13 cellular contexts compared by ENCODE assay signal in the genomic region with DNA sequence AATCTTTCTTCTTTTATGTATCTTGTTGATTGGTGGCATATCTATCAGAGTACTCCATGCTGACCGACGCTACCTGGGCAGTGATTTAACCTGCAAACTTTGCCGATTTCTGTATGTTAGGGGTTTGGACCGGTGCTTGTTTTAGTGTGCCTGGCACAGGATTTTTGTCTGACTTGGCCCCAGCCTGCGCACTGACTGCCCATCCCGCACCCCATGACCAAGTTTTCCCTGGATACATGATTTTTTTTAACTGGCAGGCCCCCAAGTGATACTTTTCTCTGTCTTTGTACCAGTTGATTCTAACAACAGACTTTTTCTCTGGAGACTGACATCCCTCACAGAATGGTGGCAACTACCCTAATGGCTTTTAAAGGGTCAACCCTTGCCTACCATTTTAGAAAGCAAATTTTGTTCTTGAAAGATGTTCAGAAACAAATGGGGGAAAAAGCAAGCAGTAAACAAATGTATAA.
A peak's percentile ranks its signal among the peaks of the same experiment; 100 is the strongest.
DNase-seq lines count a peak whose midpoint lies in the region; ATAC-seq and TF ChIP-seq lines count a peak whose summit lies in the region.
"Had no signal": no experiment of that assay in that cellular context is flagged by ENCODE, and none has a peak within 500 bp of the region (broad histone marks: within the 10 kb centered on the region; RNA-seq: fewer than 3 reads in every experiment).

No MANE protein-coding gene starts in this region.

- H3K27ac ChIP-seq in layer of hippocampus (ENCODE audit: low read depth, low read length) (peak overlapping the region; percentile 78), thoracic aorta (no peak overlapping the region)
- H3K27ac ChIP-seq: SK-N-MC had no signal

- H3K9me3 ChIP-seq in thoracic aorta: no peaks in the 10 kb centered on the region
- H3K9me3 ChIP-seq: HAP-1 had no signal

- intact Hi-C loops in activated naive CD4-positive, alpha-beta T cell treated with anti-CD3 and anti-CD28 coated beads for 36 hours (cut with micrococcal nuclease): loop anchor here (1.0 to 10.0 kb wide), 9 partner anchors 77 to 591 kb away; a partner anchor contains a TSS
- intact Hi-C loops in activated T-helper 1 cell treated with anti-CD3 and anti-CD28 coated beads, Interleukin-12 subunit alpha, Interleukin-12 subunit beta, Interleukin-2, Interleukin-4 antibody, amounts not matched to agents 30 ng/mL and 10 ng/mL and 1 ng/mL, durations not matched to agents 14 hours and 24 hours and 36 hours (cut with micrococcal nuclease): loop anchor here (1.0 to 10.0 kb wide), 8 partner anchors 14 to 591 kb away; a partner anchor contains a TSS

- peak overlapping the region; percentile 37 for H3K4me3 ChIP-seq in thoracic aorta
- H3K4me3 ChIP-seq: HAP-1, SK-N-MC had no signal

- peak overlapping the region; percentile 91 for H3K27ac Mint-ChIP-seq in activated naive CD4-positive, alpha-beta T cell treated with anti-CD3 and anti-CD28 coated beads, Interleukin-2, amount 10 ng/mL, durations not matched to agents 7 days and 5 days
- H3K27ac Mint-ChIP-seq in activated naive CD4-positive, alpha-beta T cell treated with anti-CD3 and anti-CD28 coated beads for 36 hours: no peak overlapping the region
- H3K27ac Mint-ChIP-seq in activated T-helper 1 cell treated with anti-CD3 and anti-CD28 coated beads, Interleukin-12 subunit alpha, Interleukin-12 subunit beta, Interleukin-2, Interleukin-4 antibody, amounts not matched to agents 30 ng/mL and 10 ng/mL and 1 ng/mL, durations not matched to agents 14 hours and 24 hours and 36 hours: peak overlapping the region; percentile 86

- H3K27me3 ChIP-seq in layer of hippocampus (ENCODE audit: control insufficient read depth, insufficient read depth, low read length) (no peaks in the 10 kb centered on the region), thoracic aorta (replicated peaks; ENCODE audit: insufficient read depth) (no peaks in the 10 kb centered on the region)

- H3K36me3 Mint-ChIP-seq in activated naive CD4-positive, alpha-beta T cell treated with anti-CD3 and anti-CD28 coated beads, Interleukin-2, amount 10 ng/mL, durations not matched to agents 7 days and 5 days: no peaks in the 10 kb centered on the region
- no peaks in the 10 kb centered on the region for H3K36me3 Mint-ChIP-seq in activated naive CD4-positive, alpha-beta T cell treated with anti-CD3 and anti-CD28 coated beads for 36 hours (ENCODE audit: low read depth)
- peaks cover 6% of the 10 kb centered on the region for H3K36me3 Mint-ChIP-seq in activated T-helper 1 cell treated with anti-CD3 and anti-CD28 coated beads, Interleukin-12 subunit alpha, Interleukin-12 subunit beta, Interleukin-2, Interleukin-4 antibody, amounts not matched to agents 30 ng/mL and 10 ng/mL and 1 ng/mL, durations not matched to agents 14 hours and 24 hours and 36 hours (ENCODE audit: low read depth)

- no peak for DNase-seq in activated naive CD4-positive, alpha-beta T cell treated with anti-CD3 and anti-CD28 coated beads, Interleukin-2, amount 10 ng/mL, durations not matched to agents 7 days and 5 days
- no peak for DNase-seq in activated naive CD4-positive, alpha-beta T cell treated with anti-CD3 and anti-CD28 coated beads for 36 hours
- no peak for DNase-seq in activated T-helper 1 cell treated with anti-CD3 and anti-CD28 coated beads, Interleukin-12 subunit alpha, Interleukin-12 subunit beta, Interleukin-2, Interleukin-4 antibody, amounts not matched to agents 30 ng/mL and 10 ng/mL and 1 ng/mL, durations not matched to agents 14 hours and 24 hours and 36 hours (ENCODE audit: low spot score)
- DNase-seq in thoracic aorta (ENCODE audit: low spot score): no peak
- no peak for DNase-seq in NCI-H446 treated with DMSO at 0.1 percent for 48 hours (lab: John Stamatoyannopoulos, UW)
- no peak for DNase-seq in MV-4-11 (lab: John Stamatoyannopoulos, UW)
- no peak for DNase-seq in NCI-H2081 (lab: John Stamatoyannopoulos, UW)
- DNase-seq: hippocampal formation; NCI-H510A treated with DMSO at 0.1 percent for 48 hours; stimulated activated CD4-positive, alpha-beta T cell treated with anti-CD3 and anti-CD28 coated beads, Interleukin-15, amount 100 ng/mL, for 24 hours had no signal

- no peaks in the 10 kb centered on the region for H3K9me3 Mint-ChIP-seq in activated naive CD4-positive, alpha-beta T cell treated with anti-CD3 and anti-CD28 coated beads, Interleukin-2, amount 10 ng/mL, durations not matched to agents 7 days and 5 days
- no peaks in the 10 kb centered on the region for H3K9me3 Mint-ChIP-seq in activated naive CD4-positive, alpha-beta T cell treated with anti-CD3 and anti-CD28 coated beads for 36 hours
- H3K9me3 Mint-ChIP-seq in activated T-helper 1 cell treated with anti-CD3 and anti-CD28 coated beads, Interleukin-12 subunit alpha, Interleukin-12 subunit beta, Interleukin-2, Interleukin-4 antibody, amounts not matched to agents 30 ng/mL and 10 ng/mL and 1 ng/mL, durations not matched to agents 14 hours and 24 hours and 36 hours: peaks cover 3% of the 10 kb centered on the region

- H3K4me3 Mint-ChIP-seq in activated naive CD4-positive, alpha-beta T cell treated with anti-CD3 and anti-CD28 coated beads, Interleukin-2, amount 10 ng/mL, durations not matched to agents 7 days and 5 days: peak overlapping the region; percentile 66
- no peak overlapping the region for H3K4me3 Mint-ChIP-seq in activated naive CD4-positive, alpha-beta T cell treated with anti-CD3 and anti-CD28 coated beads for 36 hours
- peak overlapping the region; percentile 77 for H3K4me3 Mint-ChIP-seq in activated T-helper 1 cell treated with anti-CD3 and anti-CD28 coated beads, Interleukin-12 subunit alpha, Interleukin-12 subunit beta, Interleukin-2, Interleukin-4 antibody, amounts not matched to agents 30 ng/mL and 10 ng/mL and 1 ng/mL, durations not matched to agents 14 hours and 24 hours and 36 hours

- no peaks in the 10 kb centered on the region for H3K4me1 ChIP-seq in thoracic aorta (ENCODE audit: control insufficient read depth in 1 of 2, low read depth in 2 of 2)
- H3K4me1 ChIP-seq: HAP-1 had no signal

- CTCF ChIA-PET in activated naive CD4-positive, alpha-beta T cell treated with anti-CD3 and anti-CD28 coated beads, Interleukin-2, amount 10 ng/mL, durations not matched to agents 7 days and 5 days (lab: Charles Lee): interaction anchor here (1.0 to 1.3 kb wide), 2 partner anchors 8 to 45 kb away, joined by 4 read pairs; no protein-coding TSS in a partner anchor
- CTCF ChIA-PET in activated naive CD4-positive, alpha-beta T cell treated with anti-CD3 and anti-CD28 coated beads for 36 hours (lab: Charles Lee): interaction anchor here (0.9 to 1.0 kb wide), 2 partner anchors 44 to 45 kb away, joined by 3 read pairs; no protein-coding TSS in a partner anchor

- no peak for TF ChIP-seq CTCF in thoracic aorta (IDR thresholded peaks at IDR 0.05)

- no peaks in the 10 kb centered on the region for H3K27me3 Mint-ChIP-seq in activated naive CD4-positive, alpha-beta T cell treated with anti-CD3 and anti-CD28 coated beads, Interleukin-2, amount 10 ng/mL, durations not matched to agents 7 days and 5 days
- no peaks in the 10 kb centered on the region for H3K27me3 Mint-ChIP-seq in activated naive CD4-positive, alpha-beta T cell treated with anti-CD3 and anti-CD28 coated beads for 36 hours (ENCODE audit: low read depth)
- no peaks in the 10 kb centered on the region for H3K27me3 Mint-ChIP-seq in activated T-helper 1 cell treated with anti-CD3 and anti-CD28 coated beads, Interleukin-12 subunit alpha, Interleukin-12 subunit beta, Interleukin-2, Interleukin-4 antibody, amounts not matched to agents 30 ng/mL and 10 ng/mL and 1 ng/mL, durations not matched to agents 14 hours and 24 hours and 36 hours (ENCODE audit: insufficient read depth)

- H3K36me3 ChIP-seq in thoracic aorta: no peaks in the 10 kb centered on the region
- H3K36me3 ChIP-seq: HAP-1 had no signal

- no peak for ATAC-seq in thoracic aorta (ENCODE audit: insufficient number of reproducible peaks, low FRiP score, low read depth)

- H3K4me1 Mint-ChIP-seq in activated naive CD4-positive, alpha-beta T cell treated with anti-CD3 and anti-CD28 coated beads, Interleukin-2, amount 10 ng/mL, durations not matched to agents 7 days and 5 days: peaks cover 52% of the 10 kb centered on the region
- peaks cover 29% of the 10 kb centered on the region for H3K4me1 Mint-ChIP-seq in activated naive CD4-positive, alpha-beta T cell treated with anti-CD3 and anti-CD28 coated beads for 36 hours (ENCODE audit: low read depth)
- peaks cover 47% of the 10 kb centered on the region for H3K4me1 Mint-ChIP-seq in activated T-helper 1 cell treated with anti-CD3 and anti-CD28 coated beads, Interleukin-12 subunit alpha, Interleukin-12 subunit beta, Interleukin-2, Interleukin-4 antibody, amounts not matched to agents 30 ng/mL and 10 ng/mL and 1 ng/mL, durations not matched to agents 14 hours and 24 hours and 36 hours (ENCODE audit: low read depth)
